ENCODE assay signal across 15 cellular contexts in genomic region chr2:101723366-101724112, GRCh38. TPM values are rescaled to one million over a fixed set of nuclear protein-coding genes. Genes with fewer than 3 reads are reported as not detected.
DNase-seq lines count a peak whose midpoint lies in the region; ATAC-seq and TF ChIP-seq lines count a peak whose summit lies in the region.
"Had no signal": no experiment of that assay in that cellular context is flagged by ENCODE, and none has a peak within 500 bp of the region (broad histone marks: within the 10 kb centered on the region; RNA-seq: fewer than 3 reads in every experiment).

No MANE protein-coding gene starts in this region.

- peak overlapping the region; percentile 47 for H3K4me3 Mint-ChIP-seq in natural killer cell treated with Interleukin-12 subunit alpha and Interleukin-12 subunit beta and Interleukin-15 and Interleukin-18, amount 100 ng/mL, for 72 hours
- no peak overlapping the region for H3K4me3 Mint-ChIP-seq in natural killer cell
- H3K4me3 Mint-ChIP-seq in activated T-helper 17 cell treated with anti-CD3 and anti-CD28 coated beads, Interleukin-2, amount 50 U/mL, for 72 hours, result peak overlapping the region; percentile 46

- H3K36me3 ChIP-seq in lung (ENCODE audit: control insufficient read depth in 2 of 2, insufficient read depth in 2 of 2, low read length in 2 of 2) (no peaks in the 10 kb centered on the region), upper lobe of left lung (no peaks in the 10 kb centered on the region)
- H3K36me3 ChIP-seq: breast epithelium, pancreas had no signal

- no peaks in the 10 kb centered on the region for H3K9me3 ChIP-seq in lung (ENCODE audit: control insufficient read depth in 2 of 2, insufficient read depth in 1 of 2, low read length in 1 of 2)
- no peaks in the 10 kb centered on the region for H3K9me3 ChIP-seq in upper lobe of left lung
- H3K9me3 ChIP-seq: breast epithelium, pancreas had no signal

- peaks cover 65 to 68% of the 10 kb centered on the region in 2 donors for H3K4me1 Mint-ChIP-seq in natural killer cell treated with Interleukin-12 subunit alpha and Interleukin-12 subunit beta and Interleukin-15 and Interleukin-18, amount 100 ng/mL, for 72 hours (ENCODE audit: low read depth in 2 of 2)
- H3K4me1 Mint-ChIP-seq in natural killer cell, result peaks cover 63 to 81% of the 10 kb centered on the region in 2 donors
- H3K4me1 Mint-ChIP-seq in activated T-helper 17 cell treated with anti-CD3 and anti-CD28 coated beads, Interleukin-2, amount 50 U/mL, for 72 hours, result peaks cover 58% of the 10 kb centered on the region

- WGBS in lung, 2 donors, result 57 to 73% methylated on average over 4 of the region's 4 CpGs
- WGBS in upper lobe of left lung, 2 donors, result 48 to 58% methylated on average over 4 of the region's 4 CpGs

- peaks cover 13% of the 10 kb centered on the region for H3K36me3 Mint-ChIP-seq in natural killer cell treated with Interleukin-12 subunit alpha and Interleukin-12 subunit beta and Interleukin-15 and Interleukin-18, amount 100 ng/mL, for 72 hours
- no peaks in the 10 kb centered on the region for H3K36me3 Mint-ChIP-seq in natural killer cell
- peaks cover 8% of the 10 kb centered on the region for H3K36me3 Mint-ChIP-seq in activated T-helper 17 cell treated with anti-CD3 and anti-CD28 coated beads, Interleukin-2, amount 50 U/mL, for 72 hours (ENCODE audit: low read depth)

- peaks cover 12 to 52% of the 10 kb centered on the region in 2 donors for H3K4me1 ChIP-seq in lung (ENCODE audit: control insufficient read depth in 2 of 2, insufficient read depth in 2 of 2, low read length in 2 of 2)
- H3K4me1 ChIP-seq in upper lobe of left lung, result peaks cover 25 to 49% (median 39%) of the 10 kb centered on the region in 4 donors
- H3K4me1 ChIP-seq: pancreas had no signal

- no peak for TF ChIP-seq EP300 in upper lobe of left lung (IDR thresholded peaks at IDR 0.05)

- intact Hi-C loops in natural killer cell (cut with micrococcal nuclease), result no loop called here

- H3K27me3 ChIP-seq in lung (ENCODE audit: control insufficient read depth, insufficient read depth) (no peaks in the 10 kb centered on the region), upper lobe of left lung (no peaks in the 10 kb centered on the region)
- H3K27me3 ChIP-seq: breast epithelium, pancreas had no signal

- H3K4me3 ChIP-seq in lung, result no peak overlapping the region
- H3K4me3 ChIP-seq in upper lobe of left lung, result peak overlapping the region in 3 of 4 donors; percentile 17 to 32 (median 30)
- H3K4me3 ChIP-seq: breast epithelium, pancreas, smooth muscle cell had no signal

- H3K27ac ChIP-seq in lung (ENCODE audit: low read depth in 1 of 2, low read length in 1 of 2) (no peak overlapping the region), upper lobe of left lung (peak overlapping the region; percentile 30 to 68 (median 37))
- H3K27ac ChIP-seq: breast epithelium, pancreas had no signal

- ATAC-seq in natural killer cell treated with Interleukin-12 subunit alpha and Interleukin-12 subunit beta and Interleukin-15 and Interleukin-18, amount 100 ng/mL, for 72 hours, result no peak
- no peak for ATAC-seq in natural killer cell
- peak; percentile 5 for ATAC-seq in activated T-helper 17 cell treated with anti-CD3 and anti-CD28 coated beads, Interleukin-2, amount 50 U/mL, for 72 hours (replicated peaks)
- ATAC-seq in lung (ENCODE audit: insufficient read depth, low FRiP score), result peak; percentile 64
- peak in 1 of 2 donors; percentile 88 for ATAC-seq in upper lobe of left lung (ENCODE audit: low FRiP score in 2 of 2)
- ATAC-seq in GM18868 (IDR thresholded peaks at IDR 0.05; ENCODE audit: unreplicated experiment), result no peak
- no peak for ATAC-seq in HG03460 (IDR thresholded peaks at IDR 0.05; ENCODE audit: unreplicated experiment)

- no peak for DNase-seq in natural killer cell treated with Interleukin-12 subunit alpha and Interleukin-12 subunit beta and Interleukin-15 and Interleukin-18, amount 100 ng/mL, for 72 hours (ENCODE audit: low spot score)
- DNase-seq in natural killer cell (no peak), lung (ENCODE audit: low spot score) (peak; percentile 43), upper lobe of left lung (peak in 1 of 2 donors; percentile 67), SKM-1 treated with dmso at 0.1 percent for 144 hours (lab: John Stamatoyannopoulos, UW; ENCODE audit: unreplicated experiment) (no peak)
- DNase-seq: activated CD4-positive, alpha-beta T cell treated with anti-CD3 and anti-CD28 coated beads for 1 hour; AML-193; EL; NCI-H1930; pancreas had no signal

- no peak for TF ChIP-seq POLR2A in upper lobe of left lung (IDR thresholded peaks at IDR 0.05)

- TF ChIP-seq CTCF in natural killer cell (IDR thresholded peaks at IDR 0.05) (no peak), lung (IDR thresholded peaks at IDR 0.05; ENCODE audit: control extremely low read depth, extremely low read depth) (no peak), upper lobe of left lung (IDR thresholded peaks at IDR 0.05) (no peak)

- peak overlapping the region; percentile 37 to 64 for H3K27ac Mint-ChIP-seq in natural killer cell treated with Interleukin-12 subunit alpha and Interleukin-12 subunit beta and Interleukin-15 and Interleukin-18, amount 100 ng/mL, for 72 hours
- H3K27ac Mint-ChIP-seq in natural killer cell, result peak overlapping the region in 1 of 2 donors; percentile 26
- H3K27ac Mint-ChIP-seq in activated T-helper 17 cell treated with anti-CD3 and anti-CD28 coated beads, Interleukin-2, amount 50 U/mL, for 72 hours, result peak overlapping the region; percentile 13

- H3K9me3 Mint-ChIP-seq in natural killer cell treated with Interleukin-12 subunit alpha and Interleukin-12 subunit beta and Interleukin-15 and Interleukin-18, amount 100 ng/mL, for 72 hours, result peaks cover 3% of the 10 kb centered on the region
- H3K9me3 Mint-ChIP-seq in natural killer cell, result no peaks in the 10 kb centered on the region
- H3K9me3 Mint-ChIP-seq in activated T-helper 17 cell treated with anti-CD3 and anti-CD28 coated beads, Interleukin-2, amount 50 U/mL, for 72 hours, result peaks cover 3% of the 10 kb centered on the region

- no peaks in the 10 kb centered on the region for H3K27me3 Mint-ChIP-seq in natural killer cell treated with Interleukin-12 subunit alpha and Interleukin-12 subunit beta and Interleukin-15 and Interleukin-18, amount 100 ng/mL, for 72 hours
- no peaks in the 10 kb centered on the region for H3K27me3 Mint-ChIP-seq in natural killer cell (ENCODE audit: low read depth in 2 of 2)
- no peaks in the 10 kb centered on the region for H3K27me3 Mint-ChIP-seq in activated T-helper 17 cell treated with anti-CD3 and anti-CD28 coated beads, Interleukin-2, amount 50 U/mL, for 72 hours

RNA-seq across cellular contexts. Expression of gene MAP4K4, which starts 26.0 kb away (rescaled TPM):
- total RNA-seq in natural killer cell treated with Interleukin-12 subunit alpha and Interleukin-12 subunit beta and Interleukin-15 and Interleukin-18, amount 100 ng/mL, for 72 hours, result 10 to 100 TPM; 69.1 to 71.5 TPM
- total RNA-seq in natural killer cell (10 to 100 TPM; 60.2 to 80.3 (median 66.5) TPM), lung (10 to 100 TPM; 54.9 to 91.7 TPM), upper lobe of left lung (10 to 100 TPM; 49.8 to 88.0 (median 56.4) TPM)
- 10 to 100 TPM; 26.4 to 54.9 TPM for total RNA-seq in activated T-helper 17 cell treated with anti-CD3 and anti-CD28 coated beads, Interleukin-2, amount 50 U/mL, for 72 hours
- polyA plus RNA-seq in lung, result 10 to 100 TPM; 19.7 to 53.1 TPM

Comparison
In these comparisons a context has a peak if more than half of its experiments do, and no peak if none do; other contexts are left out.
1. ATAC-seq: peak in activated T-helper 17 cell treated with anti-CD3 and anti-CD28 coated beads, Interleukin-2, amount 50 U/mL, for 72 hours (single experiment) and lung (single experiment); none in natural killer cell treated with Interleukin-12 subunit alpha and Interleukin-12 subunit beta and Interleukin-15 and Interleukin-18, amount 100 ng/mL, for 72 hours (0 of 2), natural killer cell (0 of 3), GM18868 (single experiment) and HG03460 (single experiment).
2. H3K27ac ChIP-seq: peak in upper lobe of left lung (4 of 4); none in lung (0 of 2).